In genomic region chr20:51600016-51600420, GRCh38 we compare ENCODE assay signal across 1 cellular context.
TF ChIP-seq lines count a peak whose summit lies in the region.

No MANE protein-coding gene starts in this region.

TF ChIP-seq in K562, 482 proteins besides CTCF, POLR2A, EP300 and RAD21 (continued from another document and continues in another):
- TF ChIP-seq MNT (conservative IDR thresholded peaks at IDR 0.05), result peak in 1 of 2 experiments; percentile 12; a peak in 1 of 4 replicates
- TF ChIP-seq DEAF1 (CRISPR knock-in tag; IDR thresholded peaks at IDR 0.05), result no peak
- no peak for TF ChIP-seq PHTF2 (CRISPR knock-in tag; IDR thresholded peaks at IDR 0.05)
- peak; percentile 68 for TF ChIP-seq CBFA2T2 (conservative IDR thresholded peaks at IDR 0.05)
- TF ChIP-seq FOSL1 (tag; conservative IDR thresholded peaks at IDR 0.05), result peak; percentile 87
- no peak for TF ChIP-seq POLR3A (IDR thresholded peaks at IDR 0.05; ENCODE audit: borderline replicate concordance, extremely low read depth, insufficient read depth, insufficient read length)
- TF ChIP-seq HOMEZ (CRISPR knock-in tag; IDR thresholded peaks at IDR 0.05), result no peak
- TF ChIP-seq ZNF280B (CRISPR knock-in tag; IDR thresholded peaks at IDR 0.05), result no peak
- 0 out of 4 replicates have a peak, but pooled peaks of 1 of the 2 experiments have one; percentile 10 for TF ChIP-seq ZMIZ1 (IDR thresholded peaks at IDR 0.05; ENCODE audit: low read depth in 2 of 2, low read length in 2 of 2)
- TF ChIP-seq SPI1 (IDR thresholded peaks at IDR 0.05; ENCODE audit: borderline replicate concordance, low read depth, low read length), result no peak
- no peak for TF ChIP-seq PCBP1 (IDR thresholded peaks at IDR 0.05; ENCODE audit: low read depth, low read length, poor library complexity, severe bottlenecking)
- peak; percentile 80 for TF ChIP-seq DPF2 (IDR thresholded peaks at IDR 0.05)
- no peak for TF ChIP-seq ZNF639 (CRISPR knock-in tag; conservative IDR thresholded peaks at IDR 0.05 in 1 of 2, IDR thresholded peaks at IDR 0.05 in 1 of 2)
- no peak for TF ChIP-seq GTF2E2 (tag; IDR thresholded peaks at IDR 0.05)
- no peak for TF ChIP-seq STAT6 (CRISPR knock-in tag; IDR thresholded peaks at IDR 0.05)
- no peak for TF ChIP-seq MCM2 (IDR thresholded peaks at IDR 0.05; ENCODE audit: low read depth)
- TF ChIP-seq BACH1 (tag; IDR thresholded peaks at IDR 0.05), result no peak
- TF ChIP-seq E2F3 (CRISPR knock-in tag; IDR thresholded peaks at IDR 0.05), result no peak
- no peak; the same call in 1 of the 2 replicates for TF ChIP-seq L3MBTL2 (IDR thresholded peaks at IDR 0.05)
- TF ChIP-seq ZNF76 (CRISPR knock-in tag; IDR thresholded peaks at IDR 0.05; ENCODE audit: borderline replicate concordance), result no peak
- TF ChIP-seq FOXK2 (conservative IDR thresholded peaks at IDR 0.05 in 1 of 2, IDR thresholded peaks at IDR 0.05 in 1 of 2; ENCODE audit: low read depth in 2 of 2), result peak in 1 of 2 experiments; percentile 27; a peak in 1 of 4 replicates
- no peak for TF ChIP-seq TRIM28 (IDR thresholded peaks at IDR 0.05)
- TF ChIP-seq TBP (optimal IDR thresholded peaks at IDR 0.05; ENCODE audit: low read depth, low read length), result peak; percentile 25
- no peak for TF ChIP-seq ZNF444 (CRISPR knock-in tag; IDR thresholded peaks at IDR 0.05)
- TF ChIP-seq TAF9B (IDR thresholded peaks at IDR 0.05; ENCODE audit: partially characterized antibody), result peak; percentile 28
- TF ChIP-seq ETV5 (CRISPR knock-in tag; IDR thresholded peaks at IDR 0.05; ENCODE audit: low read depth), result peak; percentile 72
- TF ChIP-seq ZBTB33 (CRISPR knock-in tag; IDR thresholded peaks at IDR 0.05), result no peak
- peak; percentile 52; the same call in 1 of the 2 replicates for TF ChIP-seq ZNF584 (CRISPR knock-in tag; IDR thresholded peaks at IDR 0.05; ENCODE audit: low read depth)
- TF ChIP-seq FOS (IDR thresholded peaks at IDR 0.05; ENCODE audit: extremely low read depth, insufficient read length), result peak; percentile 28
- 0 out of 2 replicates have a peak, but pooled peaks have one; percentile 13 for TF ChIP-seq DMBX1 (CRISPR knock-in tag; IDR thresholded peaks at IDR 0.05; ENCODE audit: borderline replicate concordance)
- no peak for TF ChIP-seq GTF3C2 (IDR thresholded peaks at IDR 0.05; ENCODE audit: borderline replicate concordance, extremely low read depth, insufficient read length)
- TF ChIP-seq ZNF224 (CRISPR knock-in tag; IDR thresholded peaks at IDR 0.05), result no peak
- no peak for TF ChIP-seq FUS (optimal IDR thresholded peaks at IDR 0.05; ENCODE audit: low read depth, low read length)
- peak; percentile 82 for TF ChIP-seq CBFA2T3 (IDR thresholded peaks at IDR 0.05)
- TF ChIP-seq TEAD4 (IDR thresholded peaks at IDR 0.05; ENCODE audit: low read length), result peak; percentile 68
- TF ChIP-seq TEAD4 (CRISPR knock-in tag; IDR thresholded peaks at IDR 0.05; ENCODE audit: borderline replicate concordance), result no peak
- TF ChIP-seq THAP7 (CRISPR knock-in tag; IDR thresholded peaks at IDR 0.05), result no peak
- no peak for TF ChIP-seq MED1 (CRISPR knock-in tag; IDR thresholded peaks at IDR 0.05; ENCODE audit: borderline replicate concordance)
- TF ChIP-seq TCF3 (CRISPR knock-in tag; IDR thresholded peaks at IDR 0.05), result peak; percentile 82
- no peak for TF ChIP-seq RBM25 (IDR thresholded peaks at IDR 0.05; ENCODE audit: low read depth, low read length, severe bottlenecking)
